9 cellular contexts compared by ENCODE assay signal in genomic region chr22:33000342-33001280, GRCh38. TPM values are rescaled to one million over a fixed set of nuclear protein-coding genes. Genes with fewer than 3 reads are reported as not detected.
DNase-seq lines count a peak whose midpoint lies in the region; ATAC-seq, FAIRE-seq and TF ChIP-seq lines count a peak whose summit lies in the region.
"Had no signal": no experiment of that assay in that cellular context is flagged by ENCODE, and none has a peak within 500 bp of the region (broad histone marks: within the 10 kb centered on the region; RNA-seq: fewer than 3 reads in every experiment).

No MANE protein-coding gene starts in this region.

- H3K36me3 ChIP-seq in HepG2 (replicated peaks in 1 of 2; ENCODE audit: control insufficient read depth in 1 of 2, insufficient read depth in 2 of 2, low read length in 2 of 2) = peaks cover 0 to 15% of the 10 kb centered on the region in 2 experiments; a peak in 2 of 5 replicates

- FAIRE-seq in HTR-8/SVneo (lab: Jason Lieb, UNC) (no peak), HepG2 (lab: Jason Lieb, UNC) (peak; percentile 49)

- H4K20me1 ChIP-seq in HepG2 (ENCODE audit: insufficient read depth, low read length) = no peaks in the 10 kb centered on the region

- POLR2A ChIA-PET in HepG2 (lab: Yijun Ruan, JAX) = no interaction called here

- TF ChIP-seq EP300 in HepG2 (IDR thresholded peaks at IDR 0.05; ENCODE audit: low read depth in 2 of 2, low read length in 2 of 2) = no peak
- TF ChIP-seq EP300 in HepG2 (CRISPR knock-in tag; IDR thresholded peaks at IDR 0.05; ENCODE audit: borderline replicate concordance) = no peak

- H3K4me3 Mint-ChIP-seq in stimulated activated effector memory CD8-positive, alpha-beta T cell treated with anti-CD3 and anti-CD28 coated beads, Interleukin-12 subunit alpha, Interleukin-12 subunit beta, amount 100 ng/mL, for 72 hours = no peak overlapping the region

- TF ChIP-seq CTCF in HepG2 (CRISPR knock-in tag; IDR thresholded peaks at IDR 0.05) = peak; percentile 91

- peak; percentile 90 for ATAC-seq in HepG2
- ATAC-seq in stimulated activated effector memory CD8-positive, alpha-beta T cell treated with anti-CD3 and anti-CD28 coated beads, Interleukin-12 subunit alpha, Interleukin-12 subunit beta, amount 100 ng/mL, for 72 hours = peak; percentile 51

- peaks cover 5% of the 10 kb centered on the region for H3K4me1 ChIP-seq in HepG2 (ENCODE audit: insufficient read depth, low read length)

- in situ Hi-C loops in HepG2 (cut with HindIII; ENCODE audit: extremely low pct_ligation_motif_present, low pct_unique_long_range_greater_than_20kb) = no loop called here

- H3K9ac ChIP-seq in HepG2 (ENCODE audit: insufficient read depth, low read depth, low read length) = no peak overlapping the region

- CTCF ChIA-PET in HepG2 (lab: Yijun Ruan, JAX; ENCODE audit: low intra/inter-chr PET ratio, low total read pairs) = interaction anchor here (0.7 to 1.5 kb wide), 3 partner anchors 74 to 472 kb away, joined by 3 to 11 read pairs (median 4); no protein-coding TSS in a partner anchor

- no peak overlapping the region for H3K4me3 ChIP-seq in HepG2 (replicated peaks in 1 of 3; ENCODE audit: insufficient read depth in 1 of 3, low read depth in 2 of 3, low read length in 3 of 3)

- no peak overlapping the region for H2AFZ ChIP-seq in HepG2 (ENCODE audit: low read length)

- TF ChIP-seq POLR2A in HepG2 (IDR thresholded peaks at IDR 0.05; ENCODE audit: insufficient read depth in 1 of 2, low read depth in 2 of 2, low read length in 2 of 2) = no peak

- 52% methylated on average over 11 of the region's 12 CpGs for WGBS in HepG2 (ENCODE audit: low lambda C conversion rate)

- peaks cover 2% of the 10 kb centered on the region for H3K9me3 Mint-ChIP-seq in stimulated activated effector memory CD8-positive, alpha-beta T cell treated with anti-CD3 and anti-CD28 coated beads, Interleukin-12 subunit alpha, Interleukin-12 subunit beta, amount 100 ng/mL, for 72 hours

- peak; percentile 85 for TF ChIP-seq RAD21 in HepG2 (CRISPR knock-in tag; IDR thresholded peaks at IDR 0.05)

- no peaks in the 10 kb centered on the region for H3K79me2 ChIP-seq in HepG2 (ENCODE audit: insufficient read depth, low read length)

- H3K4me2 ChIP-seq in HepG2 (ENCODE audit: low read depth, low read length) = no peak overlapping the region

- H3K27ac ChIP-seq in HepG2 (ENCODE audit: extremely low read length, insufficient read depth, low read length) = no peak overlapping the region

- no TSS peak for BruUV-seq in HepG2 (replicated peaks; lab: Mats Ljungman, UMichigan)

- H3K36me3 Mint-ChIP-seq in stimulated activated effector memory CD8-positive, alpha-beta T cell treated with anti-CD3 and anti-CD28 coated beads, Interleukin-12 subunit alpha, Interleukin-12 subunit beta, amount 100 ng/mL, for 72 hours = peaks cover 5% of the 10 kb centered on the region

- no peak overlapping the region for H3K27ac Mint-ChIP-seq in stimulated activated effector memory CD8-positive, alpha-beta T cell treated with anti-CD3 and anti-CD28 coated beads, Interleukin-12 subunit alpha, Interleukin-12 subunit beta, amount 100 ng/mL, for 72 hours

- intact Hi-C loops in HepG2 (cut with micrococcal nuclease; ENCODE audit: unreplicated experiment) = no loop called here

- peak; percentile 49 for DNase-seq in CMK (ENCODE audit: low read depth)
- DNase-seq in HTR-8/SVneo (ENCODE audit: insufficient read length, low spot score) = peak; percentile 41
- peak; percentile 49 for DNase-seq in T1000 (lab: John Stamatoyannopoulos, UW)
- DNase-seq in dermis blood vessel endothelial cell = peak; percentile 57
- peak; percentile 15 for DNase-seq in HepG2 (ENCODE audit: low spot score)
- DNase-seq in stimulated activated effector memory CD8-positive, alpha-beta T cell treated with anti-CD3 and anti-CD28 coated beads, Interleukin-12 subunit alpha, Interleukin-12 subunit beta, amount 100 ng/mL, for 72 hours (ENCODE audit: low spot score in 2 of 2) = peak in 1 of 2 donors; percentile 50
- DNase-seq in central memory CD4-positive, alpha-beta T cell = no peak
- DNase-seq in DMS79 (lab: John Stamatoyannopoulos, UW) = no peak

- H3K4me1 Mint-ChIP-seq in stimulated activated effector memory CD8-positive, alpha-beta T cell treated with anti-CD3 and anti-CD28 coated beads, Interleukin-12 subunit alpha, Interleukin-12 subunit beta, amount 100 ng/mL, for 72 hours = no peaks in the 10 kb centered on the region

- no peaks in the 10 kb centered on the region for H3K27me3 ChIP-seq in HepG2 (ENCODE audit: control insufficient read depth in 1 of 2, insufficient read depth in 2 of 2, low read length in 2 of 2)

- peaks cover 10% of the 10 kb centered on the region; the same call in 1 of the 2 replicates for H3K9me3 ChIP-seq in HepG2 (ENCODE audit: low read length)

TF ChIP-seq in HepG2, 621 proteins besides CTCF, POLR2A, EP300 and RAD21 (continues in another document):
- no peak for TF ChIP-seq PHB2 (IDR thresholded peaks at IDR 0.05; ENCODE audit: partially characterized antibody)
- TF ChIP-seq ZHX1 (CRISPR knock-in tag; IDR thresholded peaks at IDR 0.05; ENCODE audit: low read depth) = 0 out of 2 replicates have a peak, but pooled peaks have one; percentile 19
- TF ChIP-seq ZFP36L1 (CRISPR knock-in tag; IDR thresholded peaks at IDR 0.05) = 0 out of 2 replicates have a peak, but pooled peaks have one; percentile 31
- TF ChIP-seq SPEN (CRISPR knock-in tag; IDR thresholded peaks at IDR 0.05; ENCODE audit: low read depth) = 0 out of 2 replicates have a peak, but pooled peaks have one; percentile 29

RNA-seq across cellular contexts. Expression of gene SYN3, which starts 57.6 kb away (rescaled TPM):
- under 0.01 and 0.14 TPM in 2 replicates for total RNA-seq in dermis blood vessel endothelial cell
- 3.9 and 7.6 TPM in 2 replicates for total RNA-seq in HepG2 (2016; rRNA removed; fragmentation: Illumina TruSeq; extraction: Trizol)
- total RNA-seq in HepG2 (2016; cell fraction: cytosol; rRNA removed; fragmentation: Illumina TruSeq; extraction: Trizol; ENCODE audit: low read depth) = 16.9 and 20.4 TPM in 2 replicates
- total RNA-seq in HepG2 (2016; cell fraction: insoluble cytoplasmic fraction; rRNA removed; fragmentation: Illumina TruSeq; extraction: Trizol) = 2.6 and 6.9 TPM in 2 replicates
- total RNA-seq in HepG2 (2016; cell fraction: membrane; rRNA removed; fragmentation: Illumina TruSeq; extraction: Trizol) = 6.7 and 8.1 TPM in 2 replicates
- 19.3 and 22.8 TPM in 2 replicates for total RNA-seq in HepG2 (2016; cell fraction: nucleus; rRNA removed; fragmentation: Illumina TruSeq; extraction: Trizol)
- polyA plus RNA-seq in HepG2 (2011; rRNA removed) = 2.5 and 3.0 TPM in 2 replicates
- 0.77 and 1.0 TPM in 2 replicates for polyA plus RNA-seq in HepG2 (2011; cell fraction: cytosol; rRNA removed)
- 10.4 and 10.5 TPM in 2 replicates for polyA plus RNA-seq in HepG2 (2011; cell fraction: nucleus; rRNA removed)
- polyA plus RNA-seq in HepG2 (2012) = 2.3 and 2.6 TPM in 2 replicates
- 0.84 and 1.0 TPM in 2 replicates for polyA plus RNA-seq in HepG2 (2016; cell fraction: cytosol; fragmentation: Illumina TruSeq; extraction: Trizol; ENCODE audit: low read depth)
- 3.0 and 5.8 TPM in 2 replicates for polyA plus RNA-seq in HepG2 (2016; cell fraction: insoluble cytoplasmic fraction; fragmentation: Illumina TruSeq; extraction: Trizol; ENCODE audit: low read depth)
- polyA plus RNA-seq in HepG2 (2016; cell fraction: membrane; fragmentation: Illumina TruSeq; extraction: Trizol; ENCODE audit: low read depth) = 1.3 and 1.5 TPM in 2 replicates
- 7.3 and 9.0 TPM in 2 replicates for polyA plus RNA-seq in HepG2 (2016; cell fraction: nucleus; fragmentation: Illumina TruSeq; extraction: Trizol; ENCODE audit: insufficient read depth, low read depth)
- 16.0 TPM in 1 of 2 replicates, not detected in the other for polyA minus RNA-seq in HepG2 (2011; rRNA and poly(A)+ RNA removed; ENCODE audit: low replicate concordance)
- polyA minus RNA-seq in HepG2 (2011; cell fraction: cytosol; rRNA and poly(A)+ RNA removed) = 1.5 and 1.6 TPM in 2 replicates
- 23.3 and 26.9 TPM in 2 replicates for polyA minus RNA-seq in HepG2 (2011; cell fraction: nucleus; rRNA and poly(A)+ RNA removed)
- total RNA-seq: pulmonary artery endothelial cell had no signal

Comparison
In these comparisons a context has a peak if more than half of its experiments do, and no peak if none do; other contexts are left out.
1. DNase-seq: peak in CMK (single experiment), HTR-8/SVneo (single experiment), T1000 (single experiment), dermis blood vessel endothelial cell (single experiment) and HepG2 (single experiment); none in central memory CD4-positive, alpha-beta T cell (single experiment) and DMS79 (single experiment).